In the genomic region with DNA sequence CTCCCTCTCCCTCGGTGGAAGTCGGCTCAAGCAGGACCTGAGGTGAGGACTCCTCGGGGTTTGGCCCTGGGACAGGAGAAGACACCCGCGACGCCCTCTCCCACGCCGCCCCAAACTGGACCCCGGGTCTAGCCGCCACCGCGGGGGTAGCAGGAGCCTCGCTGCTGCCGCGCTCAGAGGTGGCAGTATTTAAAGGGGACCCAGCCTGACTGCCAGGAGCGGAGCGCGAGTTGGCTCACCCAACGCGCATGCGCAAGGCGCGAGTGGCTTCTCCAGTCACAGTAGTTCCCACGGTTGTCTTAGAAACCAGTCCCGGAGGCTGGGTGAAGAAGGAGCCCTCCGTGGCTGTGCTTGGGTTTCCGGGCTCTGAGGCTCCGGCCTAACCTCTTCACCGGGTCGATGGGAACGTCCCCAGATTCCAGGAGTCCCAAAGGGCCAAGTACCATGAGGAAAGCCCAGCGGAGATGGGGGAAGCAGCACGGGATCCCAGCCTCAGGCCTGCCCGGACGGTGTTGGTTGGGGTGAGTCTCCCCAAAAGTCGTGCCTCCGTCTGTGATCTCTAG, we compare ENCODE assay signal across 15 cellular contexts.
A peak's percentile ranks its signal among the peaks of the same experiment; 100 is the strongest.
DNase-seq lines count a peak whose midpoint lies in the region; ATAC-seq and TF ChIP-seq lines count a peak whose summit lies in the region.
"Had no signal": no experiment of that assay in that cellular context is flagged by ENCODE, and none has a peak within 500 bp of the region (broad histone marks: within the 10 kb centered on the region; RNA-seq: fewer than 3 reads in every experiment).

No MANE protein-coding gene starts in this region.

- CTCF ChIA-PET in activated CD4-positive, alpha-beta memory T cell treated with anti-CD3 and anti-CD28 coated beads, Interleukin-2, amount 10 ng/mL, durations not matched to agents 7 days and 5 days (lab: Charles Lee): no interaction called here
- CTCF ChIA-PET in WTC11 (lab: Charles Lee): no interaction called here

- no peaks in the 10 kb centered on the region for H3K9me3 ChIP-seq in right atrium auricular region
- H3K9me3 ChIP-seq in upper lobe of right lung: no peaks in the 10 kb centered on the region

- TF ChIP-seq CTCF in right atrium auricular region (IDR thresholded peaks at IDR 0.05) (no peak), upper lobe of right lung (IDR thresholded peaks at IDR 0.05) (no peak), WTC11 (IDR thresholded peaks at IDR 0.05) (no peak)

- no peak overlapping the region for H3K27ac Mint-ChIP-seq in activated CD4-positive, alpha-beta memory T cell treated with anti-CD3 and anti-CD28 coated beads, Interleukin-2, amount 10 ng/mL, durations not matched to agents 7 days and 5 days
- no peak overlapping the region for H3K27ac Mint-ChIP-seq in WTC11
- H3K27ac Mint-ChIP-seq: CD8-positive, alpha-beta memory T cell had no signal

- DNase-seq in right atrium auricular region (ENCODE audit: low spot score) (peak; percentile 50), Right ventricle myocardium inferior (ENCODE audit: missing footprints) (no peak), mucosa of gallbladder (ENCODE audit: low spot score) (peak; percentile 8), upper lobe of right lung (peak; percentile 52), WTC11 (ENCODE audit: low spot score) (no peak), cerebellar nuclear complex (lab: John Stamatoyannopoulos, UW) (no peak)
- peak; percentile 12 for DNase-seq in activated CD4-positive, alpha-beta memory T cell treated with anti-CD3 and anti-CD28 coated beads, Interleukin-2, amount 10 ng/mL, durations not matched to agents 7 days and 5 days
- DNase-seq: C1 segment of cervical spinal cord; CD8-positive, alpha-beta memory T cell; IMR-90; NCI-H1417 treated with DMSO at 0.1 percent for 48 hours; NCI-H187 treated with DMSO at 0.1 percent for 48 hours; NCI-H345; NCI-H524 treated with DMSO at 0.1 percent for 48 hours had no signal

- H3K4me3 Mint-ChIP-seq in activated CD4-positive, alpha-beta memory T cell treated with anti-CD3 and anti-CD28 coated beads, Interleukin-2, amount 10 ng/mL, durations not matched to agents 7 days and 5 days: no peak overlapping the region
- H3K4me3 Mint-ChIP-seq in WTC11: no peak overlapping the region
- H3K4me3 Mint-ChIP-seq: CD8-positive, alpha-beta memory T cell had no signal

- no peak overlapping the region for H3K27ac ChIP-seq in right atrium auricular region
- H3K27ac ChIP-seq in upper lobe of right lung: no peak overlapping the region

- H3K4me1 ChIP-seq in right atrium auricular region (no peaks in the 10 kb centered on the region), upper lobe of right lung (no peaks in the 10 kb centered on the region)

- H3K9me3 Mint-ChIP-seq in activated CD4-positive, alpha-beta memory T cell treated with anti-CD3 and anti-CD28 coated beads, Interleukin-2, amount 10 ng/mL, durations not matched to agents 7 days and 5 days: peaks cover 40% of the 10 kb centered on the region
- peaks cover 33% of the 10 kb centered on the region for H3K9me3 Mint-ChIP-seq in WTC11

- intact Hi-C loops in Right ventricle myocardium inferior (cut with DNase I) (no loop called here), upper lobe of right lung (cut with DNase I) (no loop called here)

- H3K36me3 ChIP-seq in right atrium auricular region (no peaks in the 10 kb centered on the region), upper lobe of right lung (no peaks in the 10 kb centered on the region)

- POLR2A ChIA-PET in activated CD4-positive, alpha-beta memory T cell treated with anti-CD3 and anti-CD28 coated beads, Interleukin-2, amount 10 ng/mL, durations not matched to agents 7 days and 5 days (lab: Charles Lee): no interaction called here
- POLR2A ChIA-PET in WTC11 (lab: Charles Lee): no interaction called here

- no peaks in the 10 kb centered on the region for H3K4me1 Mint-ChIP-seq in activated CD4-positive, alpha-beta memory T cell treated with anti-CD3 and anti-CD28 coated beads, Interleukin-2, amount 10 ng/mL, durations not matched to agents 7 days and 5 days
- no peaks in the 10 kb centered on the region for H3K4me1 Mint-ChIP-seq in WTC11

- H3K36me3 Mint-ChIP-seq in activated CD4-positive, alpha-beta memory T cell treated with anti-CD3 and anti-CD28 coated beads, Interleukin-2, amount 10 ng/mL, durations not matched to agents 7 days and 5 days (ENCODE audit: low read depth): peaks cover 7% of the 10 kb centered on the region
- H3K36me3 Mint-ChIP-seq in WTC11: peaks cover 47% of the 10 kb centered on the region
- H3K36me3 Mint-ChIP-seq: CD8-positive, alpha-beta memory T cell had no signal

- H3K4me3 ChIP-seq in right atrium auricular region: no peak overlapping the region
- no peak overlapping the region for H3K4me3 ChIP-seq in upper lobe of right lung

- ATAC-seq in Right ventricle myocardium inferior (no peak), upper lobe of right lung (no peak), HG03521 (IDR thresholded peaks at IDR 0.05; ENCODE audit: unreplicated experiment) (no peak), WTC11 (no peak)

- no peaks in the 10 kb centered on the region for H3K27me3 Mint-ChIP-seq in activated CD4-positive, alpha-beta memory T cell treated with anti-CD3 and anti-CD28 coated beads, Interleukin-2, amount 10 ng/mL, durations not matched to agents 7 days and 5 days
- peaks cover 24% of the 10 kb centered on the region for H3K27me3 Mint-ChIP-seq in WTC11 (ENCODE audit: low read depth)
- H3K27me3 Mint-ChIP-seq: CD8-positive, alpha-beta memory T cell had no signal

- H3K27me3 ChIP-seq in right atrium auricular region: no peaks in the 10 kb centered on the region
- no peaks in the 10 kb centered on the region for H3K27me3 ChIP-seq in upper lobe of right lung

TF ChIP-seq in WTC11, 78 proteins besides CTCF, POLR2A, EP300 and RAD21 (continues in another document):
- TF ChIP-seq, protein P1, sequence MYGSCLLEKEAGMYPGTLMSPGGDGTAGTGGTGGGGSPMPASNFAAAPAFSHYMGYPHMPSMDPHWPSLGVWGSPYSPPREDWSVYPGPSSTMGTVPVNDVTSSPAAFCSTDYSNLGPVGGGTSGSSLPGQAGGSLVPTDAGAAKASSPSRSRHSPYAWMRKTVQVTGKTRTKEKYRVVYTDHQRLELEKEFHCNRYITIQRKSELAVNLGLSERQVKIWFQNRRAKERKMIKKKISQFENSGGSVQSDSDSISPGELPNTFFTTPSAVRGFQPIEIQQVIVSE (CRISPR knock-in tag; IDR thresholded peaks at IDR 0.05; ENCODE audit: borderline replicate concordance): no peak
- TF ChIP-seq, protein P2, sequence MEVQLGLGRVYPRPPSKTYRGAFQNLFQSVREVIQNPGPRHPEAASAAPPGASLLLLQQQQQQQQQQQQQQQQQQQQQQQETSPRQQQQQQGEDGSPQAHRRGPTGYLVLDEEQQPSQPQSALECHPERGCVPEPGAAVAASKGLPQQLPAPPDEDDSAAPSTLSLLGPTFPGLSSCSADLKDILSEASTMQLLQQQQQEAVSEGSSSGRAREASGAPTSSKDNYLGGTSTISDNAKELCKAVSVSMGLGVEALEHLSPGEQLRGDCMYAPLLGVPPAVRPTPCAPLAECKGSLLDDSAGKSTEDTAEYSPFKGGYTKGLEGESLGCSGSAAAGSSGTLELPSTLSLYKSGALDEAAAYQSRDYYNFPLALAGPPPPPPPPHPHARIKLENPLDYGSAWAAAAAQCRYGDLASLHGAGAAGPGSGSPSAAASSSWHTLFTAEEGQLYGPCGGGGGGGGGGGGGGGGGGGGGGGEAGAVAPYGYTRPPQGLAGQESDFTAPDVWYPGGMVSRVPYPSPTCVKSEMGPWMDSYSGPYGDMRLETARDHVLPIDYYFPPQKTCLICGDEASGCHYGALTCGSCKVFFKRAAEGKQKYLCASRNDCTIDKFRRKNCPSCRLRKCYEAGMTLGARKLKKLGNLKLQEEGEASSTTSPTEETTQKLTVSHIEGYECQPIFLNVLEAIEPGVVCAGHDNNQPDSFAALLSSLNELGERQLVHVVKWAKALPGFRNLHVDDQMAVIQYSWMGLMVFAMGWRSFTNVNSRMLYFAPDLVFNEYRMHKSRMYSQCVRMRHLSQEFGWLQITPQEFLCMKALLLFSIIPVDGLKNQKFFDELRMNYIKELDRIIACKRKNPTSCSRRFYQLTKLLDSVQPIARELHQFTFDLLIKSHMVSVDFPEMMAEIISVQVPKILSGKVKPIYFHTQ (CRISPR knock-in tag; IDR thresholded peaks at IDR 0.05): no peak
- TF ChIP-seq ATF3 (CRISPR knock-in tag; conservative IDR thresholded peaks at IDR 0.05) (no peak), MAX (CRISPR knock-in tag; IDR thresholded peaks at IDR 0.05) (no peak)

Comparison
In these comparisons a context has a peak if more than half of its experiments do, and no peak if none do; other contexts are left out.
1. DNase-seq: peak in right atrium auricular region (single experiment), activated CD4-positive, alpha-beta memory T cell treated with anti-CD3 and anti-CD28 coated beads, Interleukin-2, amount 10 ng/mL, durations not matched to agents 7 days and 5 days (single experiment), mucosa of gallbladder (single experiment) and upper lobe of right lung (single experiment); none in Right ventricle myocardium inferior (single experiment), WTC11 (single experiment) and cerebellar nuclear complex (0 of 2).